In the genomic region with DNA sequence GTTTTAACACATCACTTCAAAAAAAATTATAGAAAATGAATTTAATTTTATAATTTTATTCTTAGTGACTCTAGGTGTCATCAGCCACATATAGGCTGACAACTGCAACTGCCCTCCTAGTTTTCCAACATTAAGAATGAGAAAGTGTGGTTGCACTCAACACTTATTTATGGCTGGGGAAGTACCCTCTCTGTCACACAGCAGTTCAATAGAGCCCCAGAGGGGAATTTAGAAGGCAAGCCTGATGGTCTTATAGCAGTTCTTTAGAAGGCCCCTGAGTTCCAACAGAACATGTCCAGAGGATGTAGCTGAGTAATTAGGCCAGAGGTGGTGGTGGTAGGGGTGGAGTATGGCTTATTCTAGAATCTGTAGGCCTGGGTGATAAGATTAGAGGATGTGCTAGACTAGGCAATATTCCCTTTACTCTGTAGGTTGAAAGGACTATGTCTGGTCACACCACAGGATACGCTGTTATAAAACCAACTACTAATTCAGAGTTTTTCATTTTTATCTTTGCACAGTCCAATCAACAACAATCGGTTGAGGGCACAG, we compare ENCODE assay signal across 13 cellular contexts.
DNase-seq lines count a peak whose midpoint lies in the region; ATAC-seq and TF ChIP-seq lines count a peak whose summit lies in the region.
"Had no signal": no experiment of that assay in that cellular context is flagged by ENCODE, and none has a peak within 500 bp of the region (broad histone marks: within the 10 kb centered on the region; RNA-seq: fewer than 3 reads in every experiment).

No MANE protein-coding gene starts in this region.

- no peak for TF ChIP-seq CTCF in GM12864 (IDR thresholded peaks at IDR 0.05; ENCODE audit: low read depth, low read length, missing control alignments)
- no peak for TF ChIP-seq CTCF in adrenal gland (IDR thresholded peaks at IDR 0.05)

- peak; percentile 56 for DNase-seq in GM12864 (ENCODE audit: low read depth)
- peak; percentile 16 for DNase-seq in GM19238 (ENCODE audit: insufficient read length, low spot score)
- DNase-seq in DMS53 (lab: John Stamatoyannopoulos, UW), result no peak
- DNase-seq in substantia nigra (lab: John Stamatoyannopoulos, UW), result no peak
- DNase-seq in adrenal gland, result no peak
- DNase-seq in NCI-H524 treated with DMSO at 0.1 percent for 48 hours (lab: John Stamatoyannopoulos, UW), result no peak
- DNase-seq: naive B cell; NCI-H187 treated with DMSO at 0.1 percent for 48 hours; SK-N-SH; stimulated activated CD4-positive, alpha-beta T cell treated with anti-CD3 and anti-CD28 coated beads, Interleukin-4, amount 100 ng/mL, for 4 hours had no signal

- no peak for TF ChIP-seq POLR2A in adrenal gland (IDR thresholded peaks at IDR 0.05)

- no peaks in the 10 kb centered on the region for H3K27me3 ChIP-seq in adrenal gland
- H3K27me3 ChIP-seq: BLaER1 treated with 17β-estradiol and CSF1 and Interleukin-3, amounts not matched to agents 10 nM and 100 nM had no signal

- no peaks in the 10 kb centered on the region for H3K9me3 ChIP-seq in adrenal gland (replicated peaks in 1 of 3)
- H3K9me3 ChIP-seq: SK-N-SH had no signal

- H3K36me3 ChIP-seq in adrenal gland (replicated peaks in 1 of 2), result no peaks in the 10 kb centered on the region
- H3K36me3 ChIP-seq: BLaER1 treated with 17β-estradiol and CSF1 and Interleukin-3, amounts not matched to agents 10 nM and 100 nM had no signal

- 95 to 98% (median 96%) methylated on average over 2 of the region's 2 CpGs for WGBS in adrenal gland, 4 donors

- ATAC-seq in HG02798 (IDR thresholded peaks at IDR 0.05; ENCODE audit: poor library complexity, unreplicated experiment) (peak; percentile 97), HG03575 (IDR thresholded peaks at IDR 0.05; ENCODE audit: extremely low read depth, insufficient number of reproducible peaks, low FRiP score, unreplicated experiment) (peak; percentile 97)

- H3K4me1 ChIP-seq in adrenal gland (replicated peaks in 1 of 2), result peaks cover 19 to 25% of the 10 kb centered on the region in 2 donors
- H3K4me1 ChIP-seq: BLaER1 treated with 17β-estradiol and CSF1 and Interleukin-3, amounts not matched to agents 10 nM and 100 nM had no signal

- no peak overlapping the region for H3K4me3 ChIP-seq in GM12864 (ENCODE audit: low read depth, low read length)
- no peak overlapping the region for H3K4me3 ChIP-seq in adrenal gland
- H3K4me3 ChIP-seq: BLaER1 treated with 17β-estradiol and CSF1 and Interleukin-3, amounts not matched to agents 10 nM and 100 nM had no signal

- H3K27ac ChIP-seq in substantia nigra (ENCODE audit: low read depth, low read length, poor library complexity, severe bottlenecking), result no peak overlapping the region
- H3K27ac ChIP-seq in adrenal gland, result no peak overlapping the region
- H3K27ac ChIP-seq: BLaER1 treated with 17β-estradiol and CSF1 and Interleukin-3, amounts not matched to agents 10 nM and 100 nM had no signal

- intact Hi-C loops in adrenal gland (cut with DNase I), result no loop called here

Comparison
In these comparisons a context has a peak if more than half of its experiments do, and no peak if none do; other contexts are left out.
1. DNase-seq: peak in GM12864 (single experiment) and GM19238 (single experiment); none in DMS53 (single experiment), substantia nigra (0 of 49), adrenal gland (0 of 7) and NCI-H524 treated with DMSO at 0.1 percent for 48 hours (single experiment).